12 cellular contexts compared by ENCODE assay signal in the genomic region with DNA sequence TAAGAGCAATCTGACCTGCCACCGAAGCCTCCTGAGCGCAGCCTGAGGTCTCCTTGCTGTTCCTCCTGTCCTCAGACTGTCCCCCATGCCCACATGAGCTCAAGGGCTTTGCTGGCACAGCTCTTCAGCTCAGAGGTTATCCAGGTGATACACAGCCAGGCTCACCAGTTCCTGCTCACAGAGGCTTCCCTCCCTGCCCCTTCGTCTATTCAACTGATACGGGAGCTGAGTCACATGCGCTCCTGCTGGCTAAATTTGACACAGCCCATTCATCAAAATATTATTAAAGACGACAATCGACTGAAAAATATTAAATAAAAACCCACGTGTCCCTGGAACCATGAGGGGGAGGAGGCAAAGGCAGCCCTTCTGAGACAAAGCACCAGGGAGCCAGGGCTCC. TPM values are rescaled to one million over a fixed set of nuclear protein-coding genes. Genes with fewer than 3 reads are reported as not detected.
A peak's percentile ranks its signal among the peaks of the same experiment; 100 is the strongest.
DNase-seq lines count a peak whose midpoint lies in the region; ATAC-seq and TF ChIP-seq lines count a peak whose summit lies in the region.
"Had no signal": no experiment of that assay in that cellular context is flagged by ENCODE, and none has a peak within 500 bp of the region (broad histone marks: within the 10 kb centered on the region; RNA-seq: fewer than 3 reads in every experiment).

No MANE protein-coding gene starts in this region.

- no peaks in the 10 kb centered on the region for H3K36me3 ChIP-seq in right atrium auricular region
- H3K36me3 ChIP-seq in suprapubic skin: peaks cover 3% of the 10 kb centered on the region

- H3K9me3 ChIP-seq in right atrium auricular region: no peaks in the 10 kb centered on the region
- H3K9me3 ChIP-seq in suprapubic skin: no peaks in the 10 kb centered on the region
- H3K9me3 ChIP-seq: MG63 had no signal

- peaks cover 0 to 2% of the 10 kb centered on the region in 2 donors for H3K36me3 Mint-ChIP-seq in activated T-cell treated with anti-CD3 and anti-CD28 coated beads, Interleukin-2, amount 50 U/mL, for 72 hours (ENCODE audit: insufficient read depth in 2 of 2)

- no peak for DNase-seq in activated T-cell treated with anti-CD3 and anti-CD28 coated beads, Interleukin-2, amount 50 U/mL, for 72 hours
- DNase-seq in activated T-cell treated with anti-CD3 and anti-CD28 coated beads, Interleukin-2, amount 50 U/mL, for 48 hours: no peak
- DNase-seq in caudate nucleus (lab: John Stamatoyannopoulos, UW) (peak in 13 of 61 donors; percentile 23 to 73 (median 43)), right atrium auricular region (ENCODE audit: low spot score) (no peak), suprapubic skin (ENCODE audit: low spot score in 2 of 2) (no peak), occipital lobe (lab: John Stamatoyannopoulos, UW) (no peak)
- no peak for DNase-seq in stimulated activated CD4-positive, alpha-beta T cell treated with anti-CD3 and anti-CD28 coated beads, Interleukin-4, amount 100 ng/mL, for 4 hours
- DNase-seq: activated CD4-positive, alpha-beta T cell treated with anti-CD3 and anti-CD28 coated beads, Interleukin-2, amount 50 U/mL, for 1 hour; activated effector memory CD4-positive, alpha-beta T cell treated with Interleukin-2 at 50 U/mL for 16 hours had no signal

- no peak for TF ChIP-seq EP300 in suprapubic skin (IDR thresholded peaks at IDR 0.05)

- no peak overlapping the region for H3K4me3 Mint-ChIP-seq in activated T-cell treated with anti-CD3 and anti-CD28 coated beads, Interleukin-2, amount 50 U/mL, for 72 hours

- TF ChIP-seq POLR2A in suprapubic skin (IDR thresholded peaks at IDR 0.05): no peak

- H3K27me3 ChIP-seq in right atrium auricular region (no peaks in the 10 kb centered on the region), suprapubic skin (no peaks in the 10 kb centered on the region)
- H3K27me3 ChIP-seq: MG63 had no signal

- no peaks in the 10 kb centered on the region for H3K9me3 Mint-ChIP-seq in activated T-cell treated with anti-CD3 and anti-CD28 coated beads, Interleukin-2, amount 50 U/mL, for 72 hours

- ATAC-seq in activated T-cell treated with anti-CD3 and anti-CD28 coated beads, Interleukin-2, amount 50 U/mL, for 72 hours (replicated peaks in 1 of 2): no peak
- no peak for ATAC-seq in GM21786 (IDR thresholded peaks at IDR 0.05; ENCODE audit: unreplicated experiment)

- TF ChIP-seq CTCF in right atrium auricular region (IDR thresholded peaks at IDR 0.05): no peak
- no peak for TF ChIP-seq CTCF in suprapubic skin (IDR thresholded peaks at IDR 0.05)

- H3K4me1 Mint-ChIP-seq in activated T-cell treated with anti-CD3 and anti-CD28 coated beads, Interleukin-2, amount 50 U/mL, for 72 hours (ENCODE audit: low read depth): peaks cover 29% of the 10 kb centered on the region

- H3K27ac Mint-ChIP-seq in activated T-cell treated with anti-CD3 and anti-CD28 coated beads, Interleukin-2, amount 50 U/mL, for 72 hours: peak overlapping the region; percentile 69

- H3K4me3 ChIP-seq in right atrium auricular region: no peak overlapping the region
- no peak overlapping the region for H3K4me3 ChIP-seq in suprapubic skin
- H3K4me3 ChIP-seq: MG63 had no signal

- peak overlapping the region; percentile 31 for H3K27ac ChIP-seq in caudate nucleus (ENCODE audit: low read depth, low read length)
- peak overlapping the region; percentile 83 to 87 for H3K27ac ChIP-seq in right atrium auricular region
- H3K27ac ChIP-seq in suprapubic skin: peak overlapping the region; percentile 83

- H3K27me3 Mint-ChIP-seq in activated T-cell treated with anti-CD3 and anti-CD28 coated beads, Interleukin-2, amount 50 U/mL, for 72 hours (ENCODE audit: low read depth): no peaks in the 10 kb centered on the region

- 32% methylated on average over 8 of the region's 8 CpGs for WGBS in suprapubic skin

- H3K4me1 ChIP-seq in right atrium auricular region: peaks cover 4 to 88% of the 10 kb centered on the region in 2 donors
- peaks cover 91% of the 10 kb centered on the region for H3K4me1 ChIP-seq in suprapubic skin

RNA-seq across cellular contexts. Expression of a gene that starts 40.7 kb away (rescaled TPM):
- total RNA-seq in activated T-cell treated with anti-CD3 and anti-CD28 coated beads, Interleukin-2, amount 50 U/mL, for 72 hours: 1 to 10 TPM; 2.8 to 5.1 TPM
- total RNA-seq in right atrium auricular region (10 to 100 TPM in 1 of 2 donors, 1 to 10 TPM in 1; 4.4 to 24.5 TPM), suprapubic skin (1 to 10 TPM; 1.9 to 4.8 (median 3.0) TPM), occipital lobe (5.6 TPM)
- total RNA-seq: OCI-LY7 had no signal

RNA-seq across cellular contexts. Expression of a gene that starts 44.8 kb away (rescaled TPM):
- total RNA-seq in activated T-cell treated with anti-CD3 and anti-CD28 coated beads, Interleukin-2, amount 50 U/mL, for 72 hours: 10 to 100 TPM; 30.7 to 31.0 TPM
- total RNA-seq in right atrium auricular region (10 to 100 TPM; 22.0 to 27.9 TPM), suprapubic skin (100 to 1,000 TPM in 1 of 4 donors, 10 to 100 TPM in 3; 63.8 to 104 (median 95.8) TPM), occipital lobe (13.7 TPM)

RNA-seq across cellular contexts. Expression of a gene that starts 53.7 kb away (rescaled TPM):
- total RNA-seq in activated T-cell treated with anti-CD3 and anti-CD28 coated beads, Interleukin-2, amount 50 U/mL, for 72 hours: not detected
- total RNA-seq in right atrium auricular region (not detected), suprapubic skin (1 to 10 TPM in 2 of 4 donors, not detected in 2; 1.0 to 1.2 TPM), occipital lobe (not detected)
- total RNA-seq: OCI-LY7 had no signal

Comparison
In these comparisons a context has a peak if more than half of its experiments do, and no peak if none do; other contexts are left out.
1. H3K27ac ChIP-seq: peak in every context shown above with its lines; median percentile 85 in right atrium auricular region; 83 in suprapubic skin; 31 in caudate nucleus.